In the genomic region with DNA sequence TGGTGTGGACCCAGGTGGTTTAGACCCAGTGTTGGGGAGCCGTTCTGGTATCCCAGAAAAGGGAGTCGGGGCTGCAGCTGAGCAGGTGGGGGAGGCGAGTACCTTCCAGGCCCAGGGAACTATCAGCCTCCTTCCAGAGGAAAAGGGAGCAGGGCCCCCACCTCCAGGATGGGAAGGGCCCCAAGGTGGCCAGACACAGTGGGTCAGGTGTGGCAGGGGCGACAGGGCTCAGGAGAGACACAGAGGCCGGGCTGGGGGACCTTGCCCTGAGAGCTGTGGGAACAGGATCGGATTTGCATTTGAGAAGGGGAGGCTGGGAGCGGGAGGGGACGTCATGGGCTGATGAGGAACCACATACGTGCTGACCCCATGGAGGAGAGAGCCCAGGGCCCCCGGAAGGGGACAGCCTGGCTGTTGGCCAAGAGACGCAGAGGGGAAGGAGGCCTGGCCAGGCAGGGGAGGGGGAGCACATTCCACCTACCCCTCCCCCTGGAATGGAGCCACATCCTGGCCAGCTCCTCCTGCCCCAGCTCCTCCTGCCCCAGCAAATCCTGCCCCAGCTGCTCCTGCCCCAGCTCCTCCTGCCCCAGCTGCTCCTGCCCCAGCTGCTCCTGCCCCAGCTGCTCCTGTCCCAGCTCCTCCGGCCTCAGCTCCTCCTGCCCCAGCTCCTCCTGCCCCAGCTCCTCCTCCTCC, we compare ENCODE assay signal across 1 cellular context.
A peak's percentile ranks its signal among the peaks of the same experiment; 100 is the strongest.
TF ChIP-seq lines count a peak whose summit lies in the region.

No MANE protein-coding gene starts in this region.

TF ChIP-seq in HepG2, 621 proteins besides CTCF, POLR2A, EP300 and RAD21 (continued from another document and continues in another):
- TF ChIP-seq, protein P1, sequence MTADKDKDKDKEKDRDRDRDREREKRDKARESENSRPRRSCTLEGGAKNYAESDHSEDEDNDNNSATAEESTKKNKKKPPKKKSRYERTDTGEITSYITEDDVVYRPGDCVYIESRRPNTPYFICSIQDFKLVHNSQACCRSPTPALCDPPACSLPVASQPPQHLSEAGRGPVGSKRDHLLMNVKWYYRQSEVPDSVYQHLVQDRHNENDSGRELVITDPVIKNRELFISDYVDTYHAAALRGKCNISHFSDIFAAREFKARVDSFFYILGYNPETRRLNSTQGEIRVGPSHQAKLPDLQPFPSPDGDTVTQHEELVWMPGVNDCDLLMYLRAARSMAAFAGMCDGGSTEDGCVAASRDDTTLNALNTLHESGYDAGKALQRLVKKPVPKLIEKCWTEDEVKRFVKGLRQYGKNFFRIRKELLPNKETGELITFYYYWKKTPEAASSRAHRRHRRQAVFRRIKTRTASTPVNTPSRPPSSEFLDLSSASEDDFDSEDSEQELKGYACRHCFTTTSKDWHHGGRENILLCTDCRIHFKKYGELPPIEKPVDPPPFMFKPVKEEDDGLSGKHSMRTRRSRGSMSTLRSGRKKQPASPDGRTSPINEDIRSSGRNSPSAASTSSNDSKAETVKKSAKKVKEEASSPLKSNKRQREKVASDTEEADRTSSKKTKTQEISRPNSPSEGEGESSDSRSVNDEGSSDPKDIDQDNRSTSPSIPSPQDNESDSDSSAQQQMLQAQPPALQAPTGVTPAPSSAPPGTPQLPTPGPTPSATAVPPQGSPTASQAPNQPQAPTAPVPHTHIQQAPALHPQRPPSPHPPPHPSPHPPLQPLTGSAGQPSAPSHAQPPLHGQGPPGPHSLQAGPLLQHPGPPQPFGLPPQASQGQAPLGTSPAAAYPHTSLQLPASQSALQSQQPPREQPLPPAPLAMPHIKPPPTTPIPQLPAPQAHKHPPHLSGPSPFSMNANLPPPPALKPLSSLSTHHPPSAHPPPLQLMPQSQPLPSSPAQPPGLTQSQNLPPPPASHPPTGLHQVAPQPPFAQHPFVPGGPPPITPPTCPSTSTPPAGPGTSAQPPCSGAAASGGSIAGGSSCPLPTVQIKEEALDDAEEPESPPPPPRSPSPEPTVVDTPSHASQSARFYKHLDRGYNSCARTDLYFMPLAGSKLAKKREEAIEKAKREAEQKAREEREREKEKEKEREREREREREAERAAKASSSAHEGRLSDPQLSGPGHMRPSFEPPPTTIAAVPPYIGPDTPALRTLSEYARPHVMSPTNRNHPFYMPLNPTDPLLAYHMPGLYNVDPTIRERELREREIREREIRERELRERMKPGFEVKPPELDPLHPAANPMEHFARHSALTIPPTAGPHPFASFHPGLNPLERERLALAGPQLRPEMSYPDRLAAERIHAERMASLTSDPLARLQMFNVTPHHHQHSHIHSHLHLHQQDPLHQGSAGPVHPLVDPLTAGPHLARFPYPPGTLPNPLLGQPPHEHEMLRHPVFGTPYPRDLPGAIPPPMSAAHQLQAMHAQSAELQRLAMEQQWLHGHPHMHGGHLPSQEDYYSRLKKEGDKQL (CRISPR knock-in tag; IDR thresholded peaks at IDR 0.05; ENCODE audit: low read depth) = no peak
- TF ChIP-seq ZNF124 (CRISPR knock-in tag; IDR thresholded peaks at IDR 0.05) = no peak
- no peak for TF ChIP-seq NR3C1 (CRISPR knock-in tag; IDR thresholded peaks at IDR 0.05)
- no peak for TF ChIP-seq ZNF24 (IDR thresholded peaks at IDR 0.05)
- TF ChIP-seq, protein P2, sequence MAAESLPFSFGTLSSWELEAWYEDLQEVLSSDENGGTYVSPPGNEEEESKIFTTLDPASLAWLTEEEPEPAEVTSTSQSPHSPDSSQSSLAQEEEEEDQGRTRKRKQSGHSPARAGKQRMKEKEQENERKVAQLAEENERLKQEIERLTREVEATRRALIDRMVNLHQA (CRISPR knock-in tag; IDR thresholded peaks at IDR 0.05) = no peak
- TF ChIP-seq BRD4 (CRISPR knock-in tag; IDR thresholded peaks at IDR 0.05) = no peak
- TF ChIP-seq HNF4G (IDR thresholded peaks at IDR 0.05; ENCODE audit: borderline replicate concordance, low read depth, low read length) = peak; percentile 73
- TF ChIP-seq HNF4G (CRISPR knock-in tag; IDR thresholded peaks at IDR 0.05; ENCODE audit: borderline replicate concordance, low read depth) = peak; percentile 86; the same call in 1 of the 2 replicates
- no peak for TF ChIP-seq SRY (CRISPR knock-in tag; IDR thresholded peaks at IDR 0.05)
- no peak; the same call in 1 of the 2 replicates for TF ChIP-seq ZNF563 (CRISPR knock-in tag; IDR thresholded peaks at IDR 0.05)
- TF ChIP-seq ISX (CRISPR knock-in tag; conservative IDR thresholded peaks at IDR 0.05) = no peak
- peak; percentile 45; the same call in 1 of the 2 replicates for TF ChIP-seq FOXC1 (CRISPR knock-in tag; IDR thresholded peaks at IDR 0.05; ENCODE audit: borderline replicate concordance)
- TF ChIP-seq, protein P3, sequence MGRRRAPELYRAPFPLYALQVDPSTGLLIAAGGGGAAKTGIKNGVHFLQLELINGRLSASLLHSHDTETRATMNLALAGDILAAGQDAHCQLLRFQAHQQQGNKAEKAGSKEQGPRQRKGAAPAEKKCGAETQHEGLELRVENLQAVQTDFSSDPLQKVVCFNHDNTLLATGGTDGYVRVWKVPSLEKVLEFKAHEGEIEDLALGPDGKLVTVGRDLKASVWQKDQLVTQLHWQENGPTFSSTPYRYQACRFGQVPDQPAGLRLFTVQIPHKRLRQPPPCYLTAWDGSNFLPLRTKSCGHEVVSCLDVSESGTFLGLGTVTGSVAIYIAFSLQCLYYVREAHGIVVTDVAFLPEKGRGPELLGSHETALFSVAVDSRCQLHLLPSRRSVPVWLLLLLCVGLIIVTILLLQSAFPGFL (CRISPR knock-in tag; IDR thresholded peaks at IDR 0.05) = no peak
- TF ChIP-seq, protein P4, sequence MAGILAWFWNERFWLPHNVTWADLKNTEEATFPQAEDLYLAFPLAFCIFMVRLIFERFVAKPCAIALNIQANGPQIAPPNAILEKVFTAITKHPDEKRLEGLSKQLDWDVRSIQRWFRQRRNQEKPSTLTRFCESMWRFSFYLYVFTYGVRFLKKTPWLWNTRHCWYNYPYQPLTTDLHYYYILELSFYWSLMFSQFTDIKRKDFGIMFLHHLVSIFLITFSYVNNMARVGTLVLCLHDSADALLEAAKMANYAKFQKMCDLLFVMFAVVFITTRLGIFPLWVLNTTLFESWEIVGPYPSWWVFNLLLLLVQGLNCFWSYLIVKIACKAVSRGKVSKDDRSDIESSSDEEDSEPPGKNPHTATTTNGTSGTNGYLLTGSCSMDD (CRISPR knock-in tag; IDR thresholded peaks at IDR 0.05) = no peak
- TF ChIP-seq SP2 (CRISPR knock-in tag; IDR thresholded peaks at IDR 0.05) = peak; percentile 45; the same call in 1 of the 2 replicates
- TF ChIP-seq TCF12 (IDR thresholded peaks at IDR 0.05) = no peak
- TF ChIP-seq TCF12 (CRISPR knock-in tag; IDR thresholded peaks at IDR 0.05) = peak; percentile 61; the same call in 1 of the 2 replicates
- TF ChIP-seq SSRP1 (CRISPR knock-in tag; IDR thresholded peaks at IDR 0.05) = no peak
- no peak for TF ChIP-seq MXD4 (CRISPR knock-in tag; IDR thresholded peaks at IDR 0.05)
- no peak for TF ChIP-seq MBD4 (IDR thresholded peaks at IDR 0.05; ENCODE audit: borderline replicate concordance, low read length)
- TF ChIP-seq FOXK2 (IDR thresholded peaks at IDR 0.05) = no peak
- TF ChIP-seq, protein P5, sequence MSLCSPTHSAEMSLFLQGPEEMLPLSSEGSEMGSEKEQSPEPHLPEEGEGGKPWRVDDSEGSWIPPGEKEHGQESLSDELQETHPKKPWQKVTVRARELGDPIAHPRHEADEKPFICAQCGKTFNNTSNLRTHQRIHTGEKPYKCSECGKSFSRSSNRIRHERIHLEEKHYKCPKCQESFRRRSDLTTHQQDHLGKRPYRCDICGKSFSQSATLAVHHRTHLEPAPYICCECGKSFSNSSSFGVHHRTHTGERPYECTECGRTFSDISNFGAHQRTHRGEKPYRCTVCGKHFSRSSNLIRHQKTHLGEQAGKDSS (CRISPR knock-in tag; IDR thresholded peaks at IDR 0.05; ENCODE audit: borderline replicate concordance, low read depth) = no peak; the same call in 1 of the 2 replicates
- TF ChIP-seq, protein P6, sequence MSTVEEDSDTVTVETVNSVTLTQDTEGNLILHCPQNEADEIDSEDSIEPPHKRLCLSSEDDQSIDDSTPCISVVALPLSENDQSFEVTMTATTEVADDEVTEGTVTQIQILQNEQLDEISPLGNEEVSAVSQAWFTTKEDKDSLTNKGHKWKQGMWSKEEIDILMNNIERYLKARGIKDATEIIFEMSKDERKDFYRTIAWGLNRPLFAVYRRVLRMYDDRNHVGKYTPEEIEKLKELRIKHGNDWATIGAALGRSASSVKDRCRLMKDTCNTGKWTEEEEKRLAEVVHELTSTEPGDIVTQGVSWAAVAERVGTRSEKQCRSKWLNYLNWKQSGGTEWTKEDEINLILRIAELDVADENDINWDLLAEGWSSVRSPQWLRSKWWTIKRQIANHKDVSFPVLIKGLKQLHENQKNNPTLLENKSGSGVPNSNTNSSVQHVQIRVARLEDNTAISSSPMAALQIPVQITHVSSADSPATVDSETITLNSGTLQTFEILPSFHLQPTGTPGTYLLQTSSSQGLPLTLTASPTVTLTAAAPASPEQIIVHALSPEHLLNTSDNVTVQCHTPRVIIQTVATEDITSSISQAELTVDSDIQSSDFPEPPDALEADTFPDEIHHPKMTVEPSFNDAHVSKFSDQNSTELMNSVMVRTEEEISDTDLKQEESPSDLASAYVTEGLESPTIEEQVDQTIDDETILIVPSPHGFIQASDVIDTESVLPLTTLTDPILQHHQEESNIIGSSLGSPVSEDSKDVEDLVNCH (CRISPR knock-in tag; IDR thresholded peaks at IDR 0.05) = no peak
- TF ChIP-seq CBX1 (IDR thresholded peaks at IDR 0.05; ENCODE audit: low read depth) = peak; percentile 79
- TF ChIP-seq, protein P7, sequence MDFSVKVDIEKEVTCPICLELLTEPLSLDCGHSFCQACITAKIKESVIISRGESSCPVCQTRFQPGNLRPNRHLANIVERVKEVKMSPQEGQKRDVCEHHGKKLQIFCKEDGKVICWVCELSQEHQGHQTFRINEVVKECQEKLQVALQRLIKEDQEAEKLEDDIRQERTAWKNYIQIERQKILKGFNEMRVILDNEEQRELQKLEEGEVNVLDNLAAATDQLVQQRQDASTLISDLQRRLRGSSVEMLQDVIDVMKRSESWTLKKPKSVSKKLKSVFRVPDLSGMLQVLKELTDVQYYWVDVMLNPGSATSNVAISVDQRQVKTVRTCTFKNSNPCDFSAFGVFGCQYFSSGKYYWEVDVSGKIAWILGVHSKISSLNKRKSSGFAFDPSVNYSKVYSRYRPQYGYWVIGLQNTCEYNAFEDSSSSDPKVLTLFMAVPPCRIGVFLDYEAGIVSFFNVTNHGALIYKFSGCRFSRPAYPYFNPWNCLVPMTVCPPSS (IDR thresholded peaks at IDR 0.05) = no peak
- TF ChIP-seq, protein P8, sequence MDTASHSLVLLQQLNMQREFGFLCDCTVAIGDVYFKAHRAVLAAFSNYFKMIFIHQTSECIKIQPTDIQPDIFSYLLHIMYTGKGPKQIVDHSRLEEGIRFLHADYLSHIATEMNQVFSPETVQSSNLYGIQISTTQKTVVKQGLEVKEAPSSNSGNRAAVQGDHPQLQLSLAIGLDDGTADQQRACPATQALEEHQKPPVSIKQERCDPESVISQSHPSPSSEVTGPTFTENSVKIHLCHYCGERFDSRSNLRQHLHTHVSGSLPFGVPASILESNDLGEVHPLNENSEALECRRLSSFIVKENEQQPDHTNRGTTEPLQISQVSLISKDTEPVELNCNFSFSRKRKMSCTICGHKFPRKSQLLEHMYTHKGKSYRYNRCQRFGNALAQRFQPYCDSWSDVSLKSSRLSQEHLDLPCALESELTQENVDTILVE (CRISPR knock-in tag; IDR thresholded peaks at IDR 0.05) = 0 out of 2 replicates have a peak, but pooled peaks have one; percentile 26
- TF ChIP-seq KAT2B (IDR thresholded peaks at IDR 0.05; ENCODE audit: borderline replicate concordance, low read depth, low read length) = no peak
- TF ChIP-seq ZBTB21 (CRISPR knock-in tag; IDR thresholded peaks at IDR 0.05) = peak; percentile 64
- peak; percentile 82 for TF ChIP-seq TBX2 (CRISPR knock-in tag; IDR thresholded peaks at IDR 0.05; ENCODE audit: borderline replicate concordance)
- TF ChIP-seq, protein P9, sequence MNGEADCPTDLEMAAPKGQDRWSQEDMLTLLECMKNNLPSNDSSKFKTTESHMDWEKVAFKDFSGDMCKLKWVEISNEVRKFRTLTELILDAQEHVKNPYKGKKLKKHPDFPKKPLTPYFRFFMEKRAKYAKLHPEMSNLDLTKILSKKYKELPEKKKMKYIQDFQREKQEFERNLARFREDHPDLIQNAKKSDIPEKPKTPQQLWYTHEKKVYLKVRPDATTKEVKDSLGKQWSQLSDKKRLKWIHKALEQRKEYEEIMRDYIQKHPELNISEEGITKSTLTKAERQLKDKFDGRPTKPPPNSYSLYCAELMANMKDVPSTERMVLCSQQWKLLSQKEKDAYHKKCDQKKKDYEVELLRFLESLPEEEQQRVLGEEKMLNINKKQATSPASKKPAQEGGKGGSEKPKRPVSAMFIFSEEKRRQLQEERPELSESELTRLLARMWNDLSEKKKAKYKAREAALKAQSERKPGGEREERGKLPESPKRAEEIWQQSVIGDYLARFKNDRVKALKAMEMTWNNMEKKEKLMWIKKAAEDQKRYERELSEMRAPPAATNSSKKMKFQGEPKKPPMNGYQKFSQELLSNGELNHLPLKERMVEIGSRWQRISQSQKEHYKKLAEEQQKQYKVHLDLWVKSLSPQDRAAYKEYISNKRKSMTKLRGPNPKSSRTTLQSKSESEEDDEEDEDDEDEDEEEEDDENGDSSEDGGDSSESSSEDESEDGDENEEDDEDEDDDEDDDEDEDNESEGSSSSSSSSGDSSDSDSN (CRISPR knock-in tag; IDR thresholded peaks at IDR 0.05) = peak; percentile 54
- TF ChIP-seq JARID2 (CRISPR knock-in tag; IDR thresholded peaks at IDR 0.05; ENCODE audit: insufficient replicate concordance) = no peak
- TF ChIP-seq ZNF777 (CRISPR knock-in tag; IDR thresholded peaks at IDR 0.05) = no peak
- TF ChIP-seq, protein P10, sequence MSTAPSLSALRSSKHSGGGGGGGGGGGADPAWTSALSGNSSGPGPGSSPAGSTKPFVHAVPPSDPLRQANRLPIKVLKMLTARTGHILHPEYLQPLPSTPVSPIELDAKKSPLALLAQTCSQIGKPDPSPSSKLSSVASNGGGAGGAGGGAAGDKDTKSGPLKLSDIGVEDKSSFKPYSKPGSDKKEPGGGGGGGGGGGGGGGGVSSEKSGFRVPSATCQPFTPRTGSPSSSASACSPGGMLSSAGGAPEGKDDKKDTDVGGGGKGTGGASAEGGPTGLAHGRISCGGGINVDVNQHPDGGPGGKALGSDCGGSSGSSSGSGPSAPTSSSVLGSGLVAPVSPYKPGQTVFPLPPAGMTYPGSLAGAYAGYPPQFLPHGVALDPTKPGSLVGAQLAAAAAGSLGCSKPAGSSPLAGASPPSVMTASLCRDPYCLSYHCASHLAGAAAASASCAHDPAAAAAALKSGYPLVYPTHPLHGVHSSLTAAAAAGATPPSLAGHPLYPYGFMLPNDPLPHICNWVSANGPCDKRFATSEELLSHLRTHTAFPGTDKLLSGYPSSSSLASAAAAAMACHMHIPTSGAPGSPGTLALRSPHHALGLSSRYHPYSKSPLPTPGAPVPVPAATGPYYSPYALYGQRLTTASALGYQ (CRISPR knock-in tag; IDR thresholded peaks at IDR 0.05) = peak; percentile 66; the same call in 1 of the 2 replicates
- no peak for TF ChIP-seq LCORL (IDR thresholded peaks at IDR 0.05)
- TF ChIP-seq LCORL (CRISPR knock-in tag; IDR thresholded peaks at IDR 0.05) = peak; percentile 97
- peak; percentile 82; the same call in 1 of the 2 replicates for TF ChIP-seq SPEN (CRISPR knock-in tag; IDR thresholded peaks at IDR 0.05; ENCODE audit: low read depth)
- TF ChIP-seq, protein P11, sequence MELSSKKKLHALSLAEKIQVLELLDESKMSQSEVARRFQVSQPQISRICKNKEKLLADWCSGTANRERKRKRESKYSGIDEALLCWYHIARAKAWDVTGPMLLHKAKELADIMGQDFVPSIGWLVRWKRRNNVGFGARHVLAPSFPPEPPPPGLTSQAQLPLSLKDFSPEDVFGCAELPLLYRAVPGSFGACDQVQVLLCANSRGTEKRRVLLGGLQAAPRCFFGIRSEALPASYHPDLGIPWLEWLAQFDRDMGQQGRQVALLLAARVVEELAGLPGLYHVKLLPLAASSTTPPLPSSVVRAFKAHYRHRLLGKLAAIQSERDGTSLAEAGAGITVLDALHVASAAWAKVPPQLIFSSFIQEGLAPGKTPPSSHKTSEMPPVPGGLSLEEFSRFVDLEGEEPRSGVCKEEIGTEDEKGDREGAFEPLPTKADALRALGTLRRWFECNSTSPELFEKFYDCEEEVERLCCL (CRISPR knock-in tag; IDR thresholded peaks at IDR 0.05; ENCODE audit: borderline replicate concordance) = no peak; the same call in 1 of the 2 replicates
- peak; percentile 91 for TF ChIP-seq GABPB1 (CRISPR knock-in tag; IDR thresholded peaks at IDR 0.05)
